In genomic region chr16:83743720-83744119, GRCh38 we compare ENCODE assay signal across 22 cellular contexts.
"Had no signal": no experiment of that assay in that cellular context is flagged by ENCODE, and none has a peak within 500 bp of the region (broad histone marks: within the 10 kb centered on the region; RNA-seq: fewer than 3 reads in every experiment).

No MANE protein-coding gene starts in this region.

- H3K4me1 ChIP-seq: ascending aorta, lower lobe of right lung had no signal

- H3K9me3 ChIP-seq: ascending aorta, esophagus squamous epithelium, heart right ventricle, lower lobe of right lung, suprapubic skin had no signal

- ATAC-seq: activated CD4-positive, alpha-beta T cell treated with anti-CD3 and anti-CD28 coated beads for 36 hours; activated naive CD4-positive, alpha-beta T cell treated with anti-CD3 and anti-CD28 coated beads, Interleukin-2, amount 50 U/mL, for 72 hours; activated T-helper 17 cell treated with anti-CD3 and anti-CD28 coated beads, Interleukin-2, amount 50 U/mL, for 72 hours; stimulated activated naive CD8-positive, alpha-beta T cell treated with anti-CD3 and anti-CD28 coated beads, Interleukin-15, amount 100 ng/mL, for 72 hours had no signal

- H3K4me3 ChIP-seq: ascending aorta, esophagus squamous epithelium, heart right ventricle, lower lobe of right lung, suprapubic skin had no signal

- H3K27me3 Mint-ChIP-seq: progenitor cell of endocrine pancreas had no signal

- H3K4me3 Mint-ChIP-seq: activated CD4-positive, alpha-beta T cell treated with anti-CD3 and anti-CD28 coated beads for 36 hours; activated T-cell treated with anti-CD3 and anti-CD28 coated beads, Interleukin-2, amount 50 U/mL, for 24 hours; activated T-helper 17 cell treated with anti-CD3 and anti-CD28 coated beads, Interleukin-2, amount 50 U/mL, for 72 hours; endodermal cell; naive thymus-derived CD4-positive, alpha-beta T cell; stimulated activated naive CD8-positive, alpha-beta T cell treated with anti-CD3 and anti-CD28 coated beads, Interleukin-15, amount 100 ng/mL, for 72 hours; T-helper 1 cell treated with Interleukin-12 subunit alpha and Interleukin-12 subunit beta and Interleukin-4 antibody, amounts not matched to agents 30 μg/mL and 1 μg/mL, for 36 hours; type B pancreatic cell; WTC11 had no signal

- H3K4me1 Mint-ChIP-seq: activated CD4-positive, alpha-beta T cell treated with anti-CD3 and anti-CD28 coated beads for 36 hours; activated T-helper 17 cell treated with anti-CD3 and anti-CD28 coated beads, Interleukin-2, amount 50 U/mL, for 72 hours; endodermal cell; naive thymus-derived CD4-positive, alpha-beta T cell; stimulated activated naive CD8-positive, alpha-beta T cell treated with anti-CD3 and anti-CD28 coated beads, Interleukin-15, amount 100 ng/mL, for 72 hours had no signal

- H3K36me3 Mint-ChIP-seq: activated naive CD4-positive, alpha-beta T cell treated with anti-CD3 and anti-CD28 coated beads, Interleukin-2, amount 50 U/mL, for 72 hours; naive thymus-derived CD4-positive, alpha-beta T cell; type B pancreatic cell; WTC11 had no signal

- H3K27me3 ChIP-seq: ascending aorta, brain microvascular endothelial cell, esophagus squamous epithelium, heart right ventricle, suprapubic skin had no signal

- H3K36me3 ChIP-seq: brain microvascular endothelial cell, esophagus squamous epithelium, lower lobe of right lung, suprapubic skin had no signal

- DNase-seq: activated CD4-positive, alpha-beta T cell treated with anti-CD3 and anti-CD28 coated beads for 36 hours; activated CD4-positive, alpha-beta T cell treated with anti-CD3 and anti-CD28 coated beads, Interleukin-2, amount 50 U/mL, for 4 hours; activated CD8-positive, alpha-beta memory T cell treated with anti-CD3 and anti-CD28 coated beads for 24 hours; activated CD8-positive, alpha-beta memory T cell treated with anti-CD3 and anti-CD28 coated beads, Interleukin-2, amount 50 U/mL, for 4 hours; activated T-cell treated with anti-CD3 and anti-CD28 coated beads, Interleukin-2, amount 50 U/mL, for 24 hours; central memory CD4-positive, alpha-beta T cell; esophagus squamous epithelium; heart right ventricle; naive thymus-derived CD4-positive, alpha-beta T cell; stimulated activated CD4-positive, alpha-beta T cell treated with anti-CD3 and anti-CD28 coated beads, Interleukin-4, amount 100 ng/mL, for 4 hours; stimulated activated naive CD8-positive, alpha-beta T cell treated with anti-CD3 and anti-CD28 coated beads, Interleukin-15, amount 100 ng/mL, for 72 hours had no signal

- H3K27ac Mint-ChIP-seq: activated CD4-positive, alpha-beta T cell treated with anti-CD3 and anti-CD28 coated beads for 36 hours; activated T-cell treated with anti-CD3 and anti-CD28 coated beads, Interleukin-2, amount 50 U/mL, for 24 hours; activated T-helper 17 cell treated with anti-CD3 and anti-CD28 coated beads, Interleukin-2, amount 50 U/mL, for 72 hours; endodermal cell; naive thymus-derived CD4-positive, alpha-beta T cell; T-helper 1 cell treated with Interleukin-12 subunit alpha and Interleukin-12 subunit beta and Interleukin-4 antibody, amounts not matched to agents 30 μg/mL and 1 μg/mL, for 36 hours had no signal

- H3K27ac ChIP-seq: ascending aorta, brain microvascular endothelial cell, heart right ventricle, lower lobe of right lung, suprapubic skin had no signal

- H3K9me3 Mint-ChIP-seq: activated naive CD4-positive, alpha-beta T cell treated with anti-CD3 and anti-CD28 coated beads, Interleukin-2, amount 50 U/mL, for 72 hours; activated T-cell treated with anti-CD3 and anti-CD28 coated beads, Interleukin-2, amount 50 U/mL, for 24 hours; activated T-helper 17 cell treated with anti-CD3 and anti-CD28 coated beads, Interleukin-2, amount 50 U/mL, for 72 hours; endodermal cell; stimulated activated naive CD8-positive, alpha-beta T cell treated with anti-CD3 and anti-CD28 coated beads, Interleukin-15, amount 100 ng/mL, for 72 hours; T-helper 1 cell treated with Interleukin-12 subunit alpha and Interleukin-12 subunit beta and Interleukin-4 antibody, amounts not matched to agents 30 μg/mL and 1 μg/mL, for 36 hours had no signal
